ENCODE assay signal across 15 cellular contexts in the genomic region with DNA sequence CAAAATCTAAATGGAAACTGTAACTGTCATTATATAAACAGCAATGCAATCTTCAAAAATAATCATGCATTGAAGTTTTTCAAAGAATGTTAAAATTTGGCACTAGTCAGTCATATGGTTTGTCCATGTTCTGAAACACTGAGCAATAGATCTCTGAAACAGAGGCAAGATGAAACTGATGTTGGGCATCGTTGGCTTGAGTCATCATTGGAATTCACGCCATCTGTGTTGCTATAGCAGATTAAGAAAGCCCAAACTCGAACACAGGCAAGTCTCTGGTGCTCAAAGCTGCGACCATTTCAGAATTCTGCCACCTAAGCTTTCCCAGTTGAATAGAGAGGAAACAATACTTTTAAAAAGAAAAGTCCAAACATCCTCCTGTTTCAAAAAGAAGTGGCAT.
"Had no signal": no experiment of that assay in that cellular context is flagged by ENCODE, and none has a peak within 500 bp of the region (broad histone marks: within the 10 kb centered on the region; RNA-seq: fewer than 3 reads in every experiment).

No MANE protein-coding gene starts in this region.

- H3K27me3 ChIP-seq: cardiac muscle cell, tibial nerve, vagina had no signal

- H3K4me1 Mint-ChIP-seq: immature natural killer cell; naive thymus-derived CD8-positive, alpha-beta T cell; stimulated activated memory B cell treated with anti-CD40 and anti-IgM and Interleukin-4, amounts not matched to agents 10 μg/mL and 1 μg/mL and 100 μg/mL, for 72 hours had no signal

- H3K9me3 Mint-ChIP-seq: activated naive CD4-positive, alpha-beta T cell treated with anti-CD3 and anti-CD28 coated beads for 36 hours; endodermal cell; T-helper 2 cell treated with Interferon-gamma antibody and Interleukin-4, amounts not matched to agents 5 μg/mL and 100 μg/mL, for 36 hours had no signal

- H3K9me3 ChIP-seq: tibial nerve, vagina had no signal

- H3K36me3 Mint-ChIP-seq: immature natural killer cell; naive thymus-derived CD8-positive, alpha-beta T cell; stimulated activated memory B cell treated with anti-CD40 and anti-IgM and Interleukin-4, amounts not matched to agents 10 μg/mL and 1 μg/mL and 100 μg/mL, for 72 hours had no signal

- H3K4me3 Mint-ChIP-seq: activated naive CD4-positive, alpha-beta T cell treated with anti-CD3 and anti-CD28 coated beads for 36 hours; endodermal cell; immature natural killer cell; naive thymus-derived CD8-positive, alpha-beta T cell; stimulated activated memory B cell treated with anti-CD40 and anti-IgM and Interleukin-4, amounts not matched to agents 10 μg/mL and 1 μg/mL and 100 μg/mL, for 72 hours; T-helper 2 cell treated with Interferon-gamma antibody and Interleukin-4, amounts not matched to agents 5 μg/mL and 100 μg/mL, for 36 hours had no signal

- H3K27ac Mint-ChIP-seq: activated naive CD4-positive, alpha-beta T cell treated with anti-CD3 and anti-CD28 coated beads for 36 hours; endodermal cell; immature natural killer cell; naive thymus-derived CD8-positive, alpha-beta T cell; stimulated activated memory B cell treated with anti-CD40 and anti-IgM and Interleukin-4, amounts not matched to agents 10 μg/mL and 1 μg/mL and 100 μg/mL, for 72 hours; T-helper 2 cell treated with Interferon-gamma antibody and Interleukin-4, amounts not matched to agents 5 μg/mL and 100 μg/mL, for 36 hours had no signal

- H3K27me3 Mint-ChIP-seq: stimulated activated memory B cell treated with anti-CD40 and anti-IgM and Interleukin-4, amounts not matched to agents 10 μg/mL and 1 μg/mL and 100 μg/mL, for 72 hours had no signal

- DNase-seq: activated naive CD4-positive, alpha-beta T cell treated with anti-CD3 and anti-CD28 coated beads for 36 hours; activated T-cell treated with anti-CD3 and anti-CD28 coated beads for 4 hours; erythroblast; head of caudate nucleus; immature natural killer cell; left colon; naive thymus-derived CD8-positive, alpha-beta T cell; stimulated activated CD4-positive, alpha-beta T cell treated with anti-CD3 and anti-CD28 coated beads, Interleukin-2, amount 100 ng/mL, for 48 hours had no signal

- H3K36me3 ChIP-seq: cardiac muscle cell, tibial nerve, vagina had no signal

- ATAC-seq: left colon; naive thymus-derived CD8-positive, alpha-beta T cell; stimulated activated memory B cell treated with anti-CD40 and anti-IgM and Interleukin-4, amounts not matched to agents 10 μg/mL and 1 μg/mL and 100 μg/mL, for 72 hours had no signal

- H3K27ac ChIP-seq: cardiac muscle cell, dorsolateral prefrontal cortex, tibial nerve, vagina had no signal

- H3K4me3 ChIP-seq: cardiac muscle cell, dorsolateral prefrontal cortex, tibial nerve, vagina had no signal

- H3K4me1 ChIP-seq: tibial nerve, vagina had no signal
